In genomic region chr1:94863297-94863911, GRCh38 we compare ENCODE assay signal across 9 cellular contexts. TPM values are rescaled to one million over a fixed set of nuclear protein-coding genes. Genes with fewer than 3 reads are reported as not detected.
A peak's percentile ranks its signal among the peaks of the same experiment; 100 is the strongest.
DNase-seq lines count a peak whose midpoint lies in the region; ATAC-seq and TF ChIP-seq lines count a peak whose summit lies in the region.
"Had no signal": no experiment of that assay in that cellular context is flagged by ENCODE, and none has a peak within 500 bp of the region (broad histone marks: within the 10 kb centered on the region; RNA-seq: fewer than 3 reads in every experiment).

No MANE protein-coding gene starts in this region.

- H3K4me3 Mint-ChIP-seq in HFFc6: peak overlapping the region; percentile 83
- H3K4me3 Mint-ChIP-seq: activated CD4-positive, alpha-beta memory T cell treated with anti-CD3 and anti-CD28 coated beads for 36 hours had no signal

- H3K9me3 ChIP-seq in ascending aorta (no peaks in the 10 kb centered on the region), right atrium auricular region (no peaks in the 10 kb centered on the region), WERI-Rb-1 (ENCODE audit: severe bottlenecking) (no peaks in the 10 kb centered on the region)

- H3K4me3 ChIP-seq in ascending aorta (peak overlapping the region; percentile 22 to 24), right atrium auricular region (no peak overlapping the region), skin epidermis (no peak overlapping the region), WERI-Rb-1 (ENCODE audit: low read depth, low read length) (no peak overlapping the region)

- no peak for ATAC-seq in HG03097 (IDR thresholded peaks at IDR 0.05; ENCODE audit: low FRiP score, unreplicated experiment)

- H3K27ac Mint-ChIP-seq in HFFc6: peak overlapping the region; percentile 97
- H3K27ac Mint-ChIP-seq: activated CD4-positive, alpha-beta memory T cell treated with anti-CD3 and anti-CD28 coated beads for 36 hours had no signal

- peak overlapping the region; percentile 94 for H3K27ac ChIP-seq in ascending aorta
- H3K27ac ChIP-seq in right atrium auricular region: peak overlapping the region; percentile 79 to 89
- H3K27ac ChIP-seq in skin epidermis: peak overlapping the region in 20 of 21 experiments; percentile 28 to 93 (median 80)
- H3K27ac ChIP-seq in WERI-Rb-1: no peak overlapping the region

- H3K4me1 ChIP-seq in ascending aorta: peaks cover 14 to 57% of the 10 kb centered on the region in 2 donors
- peaks cover 0 to 51% of the 10 kb centered on the region in 2 donors for H3K4me1 ChIP-seq in right atrium auricular region

- peaks cover 67% of the 10 kb centered on the region for H3K4me1 Mint-ChIP-seq in HFFc6 (ENCODE audit: low read depth)

- H3K27me3 ChIP-seq in ascending aorta: no peaks in the 10 kb centered on the region
- H3K27me3 ChIP-seq in right atrium auricular region: no peaks in the 10 kb centered on the region
- no peaks in the 10 kb centered on the region for H3K27me3 ChIP-seq in WERI-Rb-1 (ENCODE audit: insufficient read depth, low read depth, severe bottlenecking)

- H3K36me3 ChIP-seq in ascending aorta: no peaks in the 10 kb centered on the region
- no peaks in the 10 kb centered on the region for H3K36me3 ChIP-seq in right atrium auricular region
- no peaks in the 10 kb centered on the region for H3K36me3 ChIP-seq in WERI-Rb-1

- DNase-seq in HFFc6 (peak; percentile 57), ascending aorta (ENCODE audit: low spot score in 2 of 2) (peak in 1 of 2 donors; percentile 72), right atrium auricular region (ENCODE audit: low spot score) (no peak), NCI-H1092 (lab: John Stamatoyannopoulos, UW) (no peak), WERI-Rb-1 (no peak)
- DNase-seq in activated CD8-positive, alpha-beta memory T cell treated with anti-CD3 and anti-CD28 coated beads, Interleukin-2, amount 50 U/mL, for 48 hours: no peak
- DNase-seq: activated CD4-positive, alpha-beta memory T cell treated with anti-CD3 and anti-CD28 coated beads for 36 hours had no signal

- intact Hi-C loops in ascending aorta (cut with DNase I): loop anchor here (1.0 to 5.0 kb wide), 4 partner anchors 8 to 159 kb away; partner anchors contain the start of gene CNN3

- H3K9me3 Mint-ChIP-seq in HFFc6: no peaks in the 10 kb centered on the region
- H3K9me3 Mint-ChIP-seq: activated CD4-positive, alpha-beta memory T cell treated with anti-CD3 and anti-CD28 coated beads for 36 hours had no signal

- H3K36me3 Mint-ChIP-seq in HFFc6 (ENCODE audit: low read depth): no peaks in the 10 kb centered on the region
- H3K36me3 Mint-ChIP-seq: activated CD4-positive, alpha-beta memory T cell treated with anti-CD3 and anti-CD28 coated beads for 36 hours had no signal

- H3K27me3 Mint-ChIP-seq in HFFc6 (ENCODE audit: insufficient read depth): no peaks in the 10 kb centered on the region; the same call in 1 of the 2 replicates
- H3K27me3 Mint-ChIP-seq: activated CD4-positive, alpha-beta memory T cell treated with anti-CD3 and anti-CD28 coated beads for 36 hours had no signal

- TF ChIP-seq CTCF in HFFc6 (IDR thresholded peaks at IDR 0.05) (no peak), ascending aorta (IDR thresholded peaks at IDR 0.05) (no peak), right atrium auricular region (IDR thresholded peaks at IDR 0.05) (no peak), WERI-Rb-1 (IDR thresholded peaks at IDR 0.05; ENCODE audit: low read depth, low read length) (no peak)

RNA-seq across cellular contexts. Expression of gene SLC44A3, which starts 43.2 kb away (rescaled TPM):
- 1 to 10 TPM in 2 of 6 experiments, under 1 TPM in 4; 0.62 to 1.8 (median 0.73) TPM for total RNA-seq in HFFc6 (2021; fragmentation: NEBNext Ultra II Directional; extraction: Animal tissue kit (Norgen Biotek cat#: 25700))
- not detected for total RNA-seq in ascending aorta
- total RNA-seq in right atrium auricular region: 1 to 10 TPM; 2.7 to 9.5 TPM

Comparison
In these comparisons a context has a peak if more than half of its experiments do, and no peak if none do; other contexts are left out.
1. H3K4me3 ChIP-seq: peak in ascending aorta (2 of 2); none in right atrium auricular region (0 of 2), skin epidermis (0 of 7) and WERI-Rb-1 (single experiment).